ENCODE assay signal across 8 cellular contexts in the genomic region with DNA sequence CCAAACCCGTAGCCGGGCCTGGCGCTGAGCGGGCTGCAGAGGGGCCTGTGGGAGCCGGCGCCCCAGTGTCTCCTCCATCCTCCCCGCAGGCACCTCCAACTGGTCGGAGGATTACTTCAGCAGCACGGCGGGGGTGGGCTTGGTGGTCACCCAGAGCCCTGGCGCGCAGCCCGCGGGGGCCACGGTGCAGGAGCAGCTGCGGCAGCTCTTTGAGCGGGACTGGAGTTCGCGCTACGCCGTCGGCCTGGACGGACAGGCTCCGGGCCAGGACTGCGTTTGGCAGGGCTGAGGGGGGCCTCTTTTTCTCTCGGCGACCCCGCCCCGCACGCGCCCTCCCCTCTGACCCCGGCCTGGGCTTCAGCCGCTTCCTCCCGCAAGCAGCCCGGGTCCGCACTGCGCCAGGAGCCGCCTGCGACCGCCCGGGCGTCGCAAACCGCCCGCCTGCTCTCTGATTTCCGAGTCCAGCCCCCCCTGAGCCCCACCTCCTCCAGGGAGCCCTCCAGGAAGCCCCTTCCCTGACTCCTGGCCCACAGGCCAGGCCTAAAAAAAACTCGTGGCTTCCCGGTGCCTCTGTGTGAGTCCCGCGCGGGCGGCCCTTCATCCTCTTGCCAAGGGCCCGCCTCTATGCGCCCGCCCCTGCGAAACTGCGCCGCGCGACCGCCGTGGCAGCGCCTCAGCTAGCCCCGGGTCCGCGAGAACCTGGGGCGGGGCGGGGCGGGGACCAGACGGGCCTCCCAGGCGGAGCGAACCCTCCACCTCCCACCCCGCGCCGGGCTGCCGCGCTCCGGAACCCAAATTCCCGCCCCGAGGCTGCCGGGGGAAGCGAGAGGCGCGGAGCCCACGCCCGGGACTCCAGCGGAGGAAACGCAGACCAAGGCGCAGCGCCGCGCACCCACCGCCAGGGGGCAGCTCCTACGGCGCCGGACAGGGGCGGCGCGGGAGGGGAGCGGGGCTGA. TPM values are rescaled to one million over a fixed set of nuclear protein-coding genes. Genes with fewer than 3 reads are reported as not detected.
DNase-seq lines count a peak whose midpoint lies in the region; ATAC-seq, FAIRE-seq and TF ChIP-seq lines count a peak whose summit lies in the region.

No MANE protein-coding gene starts in this region.

- no peaks in the 10 kb centered on the region for H3K9me3 Mint-ChIP-seq in activated naive CD8-positive, alpha-beta T cell treated with anti-CD3 and anti-CD28 coated beads for 36 hours
- no peaks in the 10 kb centered on the region for H3K9me3 Mint-ChIP-seq in type B pancreatic cell

- no peak for TF ChIP-seq EP300 in A549 (IDR thresholded peaks at IDR 0.05)

- peak; percentile 43 to 76; a peak in 4 of 5 replicates for TF ChIP-seq RAD21 in A549 (conservative IDR thresholded peaks at IDR 0.05 in 1 of 2, IDR thresholded peaks at IDR 0.05 in 1 of 2)

- no peak overlapping the region for H3K9ac ChIP-seq in SU-DHL-6 (ENCODE audit: low read length)

- H3K9me3 ChIP-seq in A549 = no peaks in the 10 kb centered on the region
- H3K9me3 ChIP-seq in MG63 = no peaks in the 10 kb centered on the region
- no peaks in the 10 kb centered on the region for H3K9me3 ChIP-seq in SU-DHL-6 (ENCODE audit: insufficient read depth, low read length)
- no peaks in the 10 kb centered on the region for H3K9me3 ChIP-seq in heart left ventricle

- no peaks in the 10 kb centered on the region for H3K79me2 ChIP-seq in SU-DHL-6 (ENCODE audit: insufficient read depth, low read length)

- H3K4me1 ChIP-seq in A549 = peaks cover 7% of the 10 kb centered on the region; the same call in 1 of the 3 replicates
- H3K4me1 ChIP-seq in heart left ventricle = peaks cover 0 to 18% (median 13%) of the 10 kb centered on the region in 12 donors

- CTCF ChIA-PET in A549 (lab: Yijun Ruan, JAX) = interaction anchor here (0.8 to 8.8 kb wide), 13 partner anchors 8 to 121 kb away, joined by 3 to 86 read pairs (median 4); partner anchors contain the start of gene PLD4

- H3K27me3 ChIP-seq in MG63 (no peaks in the 10 kb centered on the region), SU-DHL-6 (ENCODE audit: low read length) (no peaks in the 10 kb centered on the region), heart left ventricle (peaks cover 0 to 22% (median 5%) of the 10 kb centered on the region in 9 donors)

- H3K27ac ChIP-seq in A549 (peak overlapping the region; percentile 79 to 92), SU-DHL-6 (ENCODE audit: low read depth, low read length) (no peak overlapping the region), heart left ventricle (peak overlapping the region in 7 of 12 donors; percentile 19 to 76 (median 57))

- no peaks in the 10 kb centered on the region for H4K20me1 ChIP-seq in SU-DHL-6 (ENCODE audit: low read depth, low read length)

- no peak for TF ChIP-seq POLR2A in A549 (IDR thresholded peaks at IDR 0.05; ENCODE audit: low read length)
- TF ChIP-seq POLR2A in heart left ventricle (IDR thresholded peaks at IDR 0.05) = no peak

- H3K4me3 ChIP-seq in A549 (peak overlapping the region; percentile 48), MG63 (peak overlapping the region; percentile 51), SU-DHL-6 (ENCODE audit: insufficient read depth, low read length, poor library complexity, severe bottlenecking) (no peak overlapping the region), heart left ventricle (peak overlapping the region; percentile 52 to 86 (median 69))

- POLR2A ChIA-PET in A549 (lab: Yijun Ruan, JAX) = interaction anchor here (1.2 to 3.5 kb wide), 2 partner anchors 37 to 41 kb away, joined by 4 to 22 read pairs; no protein-coding TSS in a partner anchor

- H3K36me3 ChIP-seq in MG63 = no peaks in the 10 kb centered on the region
- no peaks in the 10 kb centered on the region for H3K36me3 ChIP-seq in SU-DHL-6 (ENCODE audit: low read length)
- no peaks in the 10 kb centered on the region for H3K36me3 ChIP-seq in heart left ventricle

- 79% methylated on average over 38 of the region's 100 CpGs for WGBS in A549 (ENCODE audit: missing lambda C conversion rate)
- 2 to 6% (median 4%) methylated on average over 59 to 100 of the region's 100 CpGs for whole genome bisulfite sequencing in heart left ventricle, 4 donors

- TF ChIP-seq CTCF in A549 (IDR thresholded peaks at IDR 0.05) (peak; percentile 71), SU-DHL-6 (IDR thresholded peaks at IDR 0.05; ENCODE audit: insufficient read depth, low read length, poor library complexity, severe bottlenecking) (no peak), heart left ventricle (IDR thresholded peaks at IDR 0.05) (peak; percentile 60 to 81 (median 73)), type B pancreatic cell (conservative IDR thresholded peaks at IDR 0.05) (peak; percentile 81)

- H3F3A ChIP-seq in SU-DHL-6 (ENCODE audit: insufficient read depth) = no peaks in the 10 kb centered on the region

- peak overlapping the region; percentile 52 for H3K4me3 Mint-ChIP-seq in activated naive CD8-positive, alpha-beta T cell treated with anti-CD3 and anti-CD28 coated beads for 36 hours
- H3K4me3 Mint-ChIP-seq in type B pancreatic cell = peak overlapping the region; percentile 70

- intact Hi-C loops in heart left ventricle (cut with DNase I) = loop anchor here in 3 of 10 donors (1.0 to 5.0 kb wide), 3 partner anchors 34 to 112 kb away; no protein-coding TSS in a partner anchor
- intact Hi-C loops in posterior cingulate gyrus (cut with DNase I) = no loop called here

- H3K4me2 ChIP-seq in A549 (peak overlapping the region; percentile 96), SU-DHL-6 (ENCODE audit: low read depth, low read length, poor library complexity, severe bottlenecking) (no peak overlapping the region)

- peaks cover 22% of the 10 kb centered on the region for H3K27me3 Mint-ChIP-seq in activated naive CD8-positive, alpha-beta T cell treated with anti-CD3 and anti-CD28 coated beads for 36 hours
- H3K27me3 Mint-ChIP-seq in type B pancreatic cell = peaks cover 54% of the 10 kb centered on the region

- no peaks in the 10 kb centered on the region for H3K36me3 Mint-ChIP-seq in activated naive CD8-positive, alpha-beta T cell treated with anti-CD3 and anti-CD28 coated beads for 36 hours
- H3K36me3 Mint-ChIP-seq in type B pancreatic cell = no peaks in the 10 kb centered on the region

- no peak overlapping the region for H3K27ac Mint-ChIP-seq in activated naive CD8-positive, alpha-beta T cell treated with anti-CD3 and anti-CD28 coated beads for 36 hours
- H3K27ac Mint-ChIP-seq in type B pancreatic cell = no peak overlapping the region

- no peaks in the 10 kb centered on the region for H3K9me2 ChIP-seq in SU-DHL-6 (replicated peaks; ENCODE audit: insufficient read depth, low read length)

- ATAC-seq in A549 (peak; percentile 57 to 80), GM18867 (IDR thresholded peaks at IDR 0.05; ENCODE audit: unreplicated experiment) (peak; percentile 54), heart left ventricle (peak; percentile 67 to 90 (median 86))

- DNase-seq in A549 (ENCODE audit: low read depth in 1 of 2, low spot score in 1 of 2) (peak; percentile 79 to 89), MG63 (peak; percentile 87), heart left ventricle (peak; percentile 88 to 94 (median 88)), posterior cingulate gyrus (peak; percentile 71 to 97 (median 82)), type B pancreatic cell (ENCODE audit: extremely low spot score, unreplicated experiment) (peak; percentile 92)
- peak; percentile 87 for DNase-seq in activated naive CD8-positive, alpha-beta T cell treated with anti-CD3 and anti-CD28 coated beads for 36 hours

- H3K4me1 Mint-ChIP-seq in activated naive CD8-positive, alpha-beta T cell treated with anti-CD3 and anti-CD28 coated beads for 36 hours = no peaks in the 10 kb centered on the region
- no peaks in the 10 kb centered on the region for H3K4me1 Mint-ChIP-seq in type B pancreatic cell (ENCODE audit: unreplicated experiment)

- FAIRE-seq in A549 (lab: Jason Lieb, UNC) = no peak

- peak overlapping the region; percentile 39 for H2AFZ ChIP-seq in SU-DHL-6 (ENCODE audit: low read depth, low read length, severe bottlenecking)

RNA-seq across cellular contexts. Expression of gene PLD4, which starts 8.3 kb away (rescaled TPM):
- polyA plus RNA-seq in A549 (2011; rRNA removed) (0.01 TPM in 2 replicates), A549 (2017; fragmentation: RNase III; extraction: RNeasy Plus Mini Kit Qiagen cat#74134 plus additional on column Dnase treatment) (0.01 TPM in 2 of 3 replicates, not detected in the other), heart left ventricle (under 1 TPM in 1 of 2 donors, not detected in 1; 0.12 TPM)
- polyA plus RNA-seq in A549 (2012; cell fraction: cytosol; rRNA removed) = 0.03 TPM in 1 of 2 replicates, not detected in the other
- polyA plus RNA-seq in A549 (2012; cell fraction: nucleus; rRNA removed) = 0.06 and 0.11 TPM in 2 replicates
- polyA minus RNA-seq in A549 (2011; rRNA and poly(A)+ RNA removed) = 0.17 TPM in 1 of 2 replicates, not detected in the other
- not detected in 2 replicates for total RNA-seq in MG63 (2014; rRNA removed; shearing (Covaris generic); ENCODE audit: low replicate concordance)
- not detected for total RNA-seq in activated naive CD8-positive, alpha-beta T cell treated with anti-CD3 and anti-CD28 coated beads for 36 hours
- total RNA-seq in heart left ventricle (1 to 10 TPM in 1 of 9 donors, under 1 TPM in 4, not detected in 4; 0.25 to 1.5 (median 0.40) TPM), type B pancreatic cell (ENCODE audit: low replicate concordance) (0.17 TPM in 2 replicates)

RNA-seq across cellular contexts. Expression of gene AHNAK2, which starts 45.2 kb away (rescaled TPM):
- polyA plus RNA-seq in A549 (2011; rRNA removed) (43.7 and 56.7 TPM in 2 replicates), A549 (2017; fragmentation: RNase III; extraction: RNeasy Plus Mini Kit Qiagen cat#74134 plus additional on column Dnase treatment) (34.4 to 46.5 TPM (median 43.3 TPM) in 3 replicates), heart left ventricle (1 to 10 TPM; 2.2 to 2.5 TPM)
- 9.8 and 11.7 TPM in 2 replicates for polyA plus RNA-seq in A549 (2012; cell fraction: cytosol; rRNA removed)
- 65.0 and 74.3 TPM in 2 replicates for polyA plus RNA-seq in A549 (2012; cell fraction: nucleus; rRNA removed)
- polyA minus RNA-seq in A549 (2011; rRNA and poly(A)+ RNA removed) = 212 and 231 TPM in 2 replicates
- 26.9 and 31.3 TPM in 2 replicates for total RNA-seq in MG63 (2014; rRNA removed; shearing (Covaris generic); ENCODE audit: low replicate concordance)
- total RNA-seq in activated naive CD8-positive, alpha-beta T cell treated with anti-CD3 and anti-CD28 coated beads for 36 hours = under 1 TPM in 1 of 2 experiments, not detected in 1; 0.02 TPM
- total RNA-seq in heart left ventricle (10 to 100 TPM in 2 of 9 donors, 1 to 10 TPM in 7; 1.5 to 22.3 (median 3.7) TPM), type B pancreatic cell (ENCODE audit: low replicate concordance) (1.1 and 2.0 TPM in 2 replicates)

RNA-seq across cellular contexts. Expression of gene CLBA1, which starts 52.6 kb away (rescaled TPM):
- polyA plus RNA-seq in A549 (2011; rRNA removed) (11.3 and 11.5 TPM in 2 replicates), A549 (2017; fragmentation: RNase III; extraction: RNeasy Plus Mini Kit Qiagen cat#74134 plus additional on column Dnase treatment) (10.7 to 12.5 TPM (median 12.0 TPM) in 3 replicates), heart left ventricle (1 to 10 TPM; 1.3 to 3.7 TPM)
- 7.7 and 8.6 TPM in 2 replicates for polyA plus RNA-seq in A549 (2012; cell fraction: cytosol; rRNA removed)
- 14.0 and 16.7 TPM in 2 replicates for polyA plus RNA-seq in A549 (2012; cell fraction: nucleus; rRNA removed)
- polyA minus RNA-seq in A549 (2011; rRNA and poly(A)+ RNA removed) = 8.6 and 9.5 TPM in 2 replicates
- total RNA-seq in MG63 (2014; rRNA removed; shearing (Covaris generic); ENCODE audit: low replicate concordance) = 7.2 and 10.8 TPM in 2 replicates
- total RNA-seq in activated naive CD8-positive, alpha-beta T cell treated with anti-CD3 and anti-CD28 coated beads for 36 hours = 1 to 10 TPM; 1.5 to 1.9 TPM
- total RNA-seq in heart left ventricle (1 to 10 TPM in 7 of 9 donors, under 1 TPM in 2; 0.76 to 3.7 (median 2.6) TPM), type B pancreatic cell (ENCODE audit: low replicate concordance) (16.2 and 18.8 TPM in 2 replicates)
